In genomic region chr11:63564056-63564784, GRCh38 we compare ENCODE assay signal across 8 cellular contexts. TPM values are rescaled to one million over a fixed set of nuclear protein-coding genes. Genes with fewer than 3 reads are reported as not detected.
A peak's percentile ranks its signal among the peaks of the same experiment; 100 is the strongest.
DNase-seq lines count a peak whose midpoint lies in the region; ATAC-seq and TF ChIP-seq lines count a peak whose summit lies in the region.

No MANE protein-coding gene starts in this region.

- H3K9me3 Mint-ChIP-seq in IgD-negative memory B cell: peaks cover 0 to 1% (median 0%) of the 10 kb centered on the region in 3 donors
- H3K9me3 Mint-ChIP-seq in glutamatergic neuron (ENCODE audit: unreplicated experiment): peaks cover 2% of the 10 kb centered on the region

- H3K4me1 Mint-ChIP-seq in IgD-negative memory B cell (peaks cover 14 to 36% (median 28%) of the 10 kb centered on the region in 3 donors), glutamatergic neuron (ENCODE audit: low read depth, unreplicated experiment) (peaks cover 5% of the 10 kb centered on the region)

- DNase-seq in foreskin melanocyte: peak; percentile 14
- no peak for DNase-seq in NCI-H1092 treated with DMSO at 0.1 percent for 48 hours (lab: John Stamatoyannopoulos, UW)
- no peak for DNase-seq in glutamatergic neuron
- DNase-seq in epidermal melanocyte (ENCODE audit: insufficient read length, low spot score): no peak
- no peak for DNase-seq in DMS114 treated with DMSO at 0.1 percent for 48 hours (lab: John Stamatoyannopoulos, UW; ENCODE audit: unreplicated experiment)

- H3K4me3 Mint-ChIP-seq in IgD-negative memory B cell (peak overlapping the region in 1 of 4 donors; percentile 79), glutamatergic neuron (ENCODE audit: unreplicated experiment) (no peak overlapping the region)

- H3K27ac Mint-ChIP-seq in IgD-negative memory B cell: peak overlapping the region; percentile 23 to 84 (median 65)
- H3K27ac Mint-ChIP-seq in glutamatergic neuron (ENCODE audit: unreplicated experiment): no peak overlapping the region

- no peak for TF ChIP-seq POLR2A in GM18505 (IDR thresholded peaks at IDR 0.05; ENCODE audit: borderline replicate concordance, extremely low read depth, insufficient read depth, insufficient read length)

- ATAC-seq in GM18505 (IDR thresholded peaks at IDR 0.05; ENCODE audit: unreplicated experiment) (peak; percentile 45), GM21526 (IDR thresholded peaks at IDR 0.05; ENCODE audit: low FRiP score, unreplicated experiment) (peak; percentile 58)

- peaks cover 12% of the 10 kb centered on the region for H3K27me3 Mint-ChIP-seq in IgD-negative memory B cell
- H3K27me3 Mint-ChIP-seq in glutamatergic neuron (ENCODE audit: unreplicated experiment): peaks cover 9% of the 10 kb centered on the region

- TF ChIP-seq CTCF in glutamatergic neuron (IDR thresholded peaks at IDR 0.05; ENCODE audit: partially characterized antibody, unreplicated experiment): no peak

- H3K36me3 Mint-ChIP-seq in IgD-negative memory B cell (no peaks in the 10 kb centered on the region), glutamatergic neuron (ENCODE audit: unreplicated experiment) (peaks cover 4% of the 10 kb centered on the region)

RNA-seq across cellular contexts. Expression of gene PLAAT2, which starts 1.0 kb away (rescaled TPM):
- polyA plus RNA-seq in IgD-negative memory B cell: 6.4 TPM
- total RNA-seq in glutamatergic neuron (ENCODE audit: unreplicated experiment): not detected

RNA-seq across cellular contexts. Expression of gene PLAAT4, which starts 27.6 kb away (rescaled TPM):
- 97.1 TPM for polyA plus RNA-seq in IgD-negative memory B cell
- total RNA-seq in glutamatergic neuron (ENCODE audit: unreplicated experiment): not detected

RNA-seq across cellular contexts. Expression of gene PLAAT3, which starts 50.0 kb away (rescaled TPM):
- 6.5 TPM for polyA plus RNA-seq in IgD-negative memory B cell
- 43.6 TPM for total RNA-seq in glutamatergic neuron (ENCODE audit: unreplicated experiment)

RNA-seq across cellular contexts. Expression of gene LGALS12, which starts 58.3 kb away (rescaled TPM):
- 0.39 TPM for polyA plus RNA-seq in IgD-negative memory B cell
- total RNA-seq in glutamatergic neuron (ENCODE audit: unreplicated experiment): not detected
